Comparison of ENCODE assay signal across 9 cellular contexts in the genomic region with DNA sequence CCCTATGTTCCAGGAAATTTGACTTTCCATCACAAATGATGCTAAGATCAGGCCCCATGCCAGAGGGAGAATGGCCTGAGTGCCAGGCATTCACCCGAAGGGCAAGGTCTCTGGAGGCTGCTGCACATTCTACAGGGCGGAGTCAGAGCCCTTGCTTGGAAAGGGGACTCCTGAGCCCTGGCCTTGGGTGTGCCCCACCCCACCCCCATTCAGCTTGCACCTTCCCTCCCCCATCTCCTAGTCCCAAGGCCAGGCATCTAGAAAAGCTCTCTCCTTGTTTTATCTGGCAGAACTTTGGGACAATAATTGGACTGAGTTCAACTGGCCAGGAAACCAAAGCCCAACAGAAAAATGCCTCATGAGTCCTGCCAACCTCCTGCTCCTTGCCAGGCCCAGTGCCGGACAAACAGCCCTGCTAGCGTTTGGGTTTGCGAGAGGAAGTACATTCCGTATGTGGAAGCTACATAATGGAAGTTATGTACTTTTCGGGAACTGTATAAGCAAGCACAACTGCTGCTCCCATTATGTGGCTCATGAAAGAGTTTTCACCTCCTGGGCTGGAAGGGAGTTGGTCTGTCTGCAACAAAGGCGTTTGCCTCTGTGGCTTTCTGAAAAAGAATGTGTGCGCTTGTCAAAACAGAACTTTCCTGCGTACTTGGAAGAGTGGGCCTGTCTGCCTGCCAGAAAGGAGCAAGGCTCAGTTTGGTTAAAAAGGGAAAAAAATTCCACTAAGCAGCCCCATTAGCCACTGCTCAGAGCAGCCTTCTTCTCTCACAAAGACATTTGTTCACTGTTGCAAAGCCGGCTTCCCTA.
DNase-seq lines count a peak whose midpoint lies in the region; ATAC-seq and TF ChIP-seq lines count a peak whose summit lies in the region.
"Had no signal": no experiment of that assay in that cellular context is flagged by ENCODE, and none has a peak within 500 bp of the region (broad histone marks: within the 10 kb centered on the region; RNA-seq: fewer than 3 reads in every experiment).

No MANE protein-coding gene starts in this region.

- H3K4me3 Mint-ChIP-seq in activated naive CD8-positive, alpha-beta T cell treated with anti-CD3 and anti-CD28 coated beads for 36 hours = no peak overlapping the region

- DNase-seq in RWPE2 (ENCODE audit: low spot score) (no peak), fibroblast of gingiva (ENCODE audit: low read depth) (peak; percentile 91), stromal cell of bone marrow (ENCODE audit: low read depth) (peak; percentile 84)
- DNase-seq in activated naive CD8-positive, alpha-beta T cell treated with anti-CD3 and anti-CD28 coated beads for 36 hours = no peak
- DNase-seq: activated T-cell treated with anti-CD3 and anti-CD28 coated beads for 4 hours had no signal

- no peak overlapping the region for H3K27ac Mint-ChIP-seq in activated naive CD8-positive, alpha-beta T cell treated with anti-CD3 and anti-CD28 coated beads for 36 hours

- no peaks in the 10 kb centered on the region for H3K36me3 Mint-ChIP-seq in activated naive CD8-positive, alpha-beta T cell treated with anti-CD3 and anti-CD28 coated beads for 36 hours

- H3K9me3 ChIP-seq in RWPE2 (ENCODE audit: severe bottlenecking) = no peaks in the 10 kb centered on the region
- no peaks in the 10 kb centered on the region for H3K9me3 ChIP-seq in mesodermal cell (ENCODE audit: control insufficient read depth, low read length)

- H3K36me3 ChIP-seq in RWPE2 (ENCODE audit: low read depth) (no peaks in the 10 kb centered on the region), mesodermal cell (ENCODE audit: control insufficient read depth, insufficient read depth, low read length) (no peaks in the 10 kb centered on the region)

- H3K27me3 Mint-ChIP-seq in activated naive CD8-positive, alpha-beta T cell treated with anti-CD3 and anti-CD28 coated beads for 36 hours = no peaks in the 10 kb centered on the region

- H3K27ac ChIP-seq in RWPE2 (ENCODE audit: poor library complexity, severe bottlenecking) = peak overlapping the region; percentile 24
- peak overlapping the region; percentile 19 for H3K27ac ChIP-seq in mesodermal cell (ENCODE audit: low read depth, low read length, severe bottlenecking)

- no peaks in the 10 kb centered on the region for H3K4me1 ChIP-seq in RWPE2 (ENCODE audit: insufficient read depth, poor library complexity, severe bottlenecking)
- H3K4me1 ChIP-seq in mesodermal cell (ENCODE audit: control insufficient read depth, insufficient read depth, low read length, poor library complexity, severe bottlenecking) = peaks cover 8% of the 10 kb centered on the region

- no peak for TF ChIP-seq CTCF in RWPE2 (IDR thresholded peaks at IDR 0.05; ENCODE audit: poor library complexity, severe bottlenecking)

- no peaks in the 10 kb centered on the region for H3K27me3 ChIP-seq in RWPE2 (ENCODE audit: insufficient read depth, poor library complexity, severe bottlenecking)

- ATAC-seq in RWPE2 (ENCODE audit: low read depth) (no peak; the same call in 2 of the 3 replicates), GM19455 (IDR thresholded peaks at IDR 0.05; ENCODE audit: unreplicated experiment) (no peak), HG03571 (IDR thresholded peaks at IDR 0.05; ENCODE audit: unreplicated experiment) (no peak), GM21717 (IDR thresholded peaks at IDR 0.05; ENCODE audit: unreplicated experiment) (no peak)

- 91 to 92% methylated on average over 9 of the region's 11 CpGs for WGBS in mesodermal cell (ENCODE audit: insufficient coverage in 2 of 2), 2 experiments

- H3K4me3 ChIP-seq in RWPE2 (ENCODE audit: severe bottlenecking) (no peak overlapping the region), mesodermal cell (ENCODE audit: extremely low read depth, insufficient read depth, low read length, poor library complexity, severe bottlenecking) (no peak overlapping the region)

- no peaks in the 10 kb centered on the region for H3K4me1 Mint-ChIP-seq in activated naive CD8-positive, alpha-beta T cell treated with anti-CD3 and anti-CD28 coated beads for 36 hours

- no peaks in the 10 kb centered on the region for H3K9me3 Mint-ChIP-seq in activated naive CD8-positive, alpha-beta T cell treated with anti-CD3 and anti-CD28 coated beads for 36 hours

Comparison
In these comparisons a context has a peak if more than half of its experiments do, and no peak if none do; other contexts are left out.
1. DNase-seq: peak in fibroblast of gingiva (single experiment) and stromal cell of bone marrow (single experiment); none in RWPE2 (single experiment) and activated naive CD8-positive, alpha-beta T cell treated with anti-CD3 and anti-CD28 coated beads for 36 hours (single experiment).